Comparison of ENCODE assay signal across 8 cellular contexts in the genomic region with DNA sequence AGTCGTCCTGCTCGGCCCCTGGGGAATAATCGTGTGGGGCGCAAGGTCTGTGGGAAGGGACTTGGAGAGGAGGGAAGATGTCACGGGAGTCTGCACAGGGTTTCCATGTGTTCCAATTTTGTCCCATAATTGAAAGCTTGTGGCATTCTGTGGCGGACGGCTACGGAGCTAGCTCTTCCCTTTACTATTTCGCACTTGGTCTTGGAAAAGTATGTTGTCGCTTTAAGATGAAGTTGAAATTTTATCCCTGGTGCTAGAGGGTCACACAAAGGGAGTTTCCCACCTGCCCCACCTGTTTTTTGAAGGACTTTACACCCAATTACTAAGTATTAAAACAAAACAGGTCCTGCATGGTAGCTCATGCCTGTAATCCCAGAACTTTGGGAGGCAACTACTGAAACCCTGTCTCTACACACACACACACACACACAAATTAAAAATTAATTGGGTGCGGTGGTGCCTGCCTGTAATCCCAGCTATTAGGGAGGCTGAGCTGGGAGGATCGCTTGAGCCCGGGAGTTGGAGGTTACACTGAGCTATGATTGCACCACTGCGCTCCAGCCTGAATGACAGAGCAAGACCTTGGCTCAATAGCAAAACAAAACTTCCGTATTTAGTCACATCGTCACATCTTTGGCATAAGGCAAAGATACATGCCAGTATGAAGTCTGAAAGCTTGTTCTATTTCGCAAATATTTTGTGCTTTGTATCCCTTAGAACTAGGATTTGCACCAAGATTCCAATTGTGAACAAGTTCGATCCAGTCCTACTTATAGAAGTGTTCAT. TPM values are rescaled to one million over a fixed set of nuclear protein-coding genes. Genes with fewer than 3 reads are reported as not detected.
A peak's percentile ranks its signal among the peaks of the same experiment; 100 is the strongest.
DNase-seq lines count a peak whose midpoint lies in the region; ATAC-seq, FAIRE-seq and TF ChIP-seq lines count a peak whose summit lies in the region.

No MANE protein-coding gene starts in this region.

- WGBS in gastroesophageal sphincter (ENCODE audit: low coverage in 1 of 2), 2 donors = 21 to 31% methylated on average over 10 to 11 of the region's 18 CpGs
- 9 to 10% methylated on average over 18 of the region's 18 CpGs for WGBS in pancreas, 2 donors

- intact Hi-C loops in pancreas (cut with DNase I) = no loop called here

- peak overlapping the region; percentile 99 for H3K27ac Mint-ChIP-seq in activated CD4-positive, alpha-beta memory T cell treated with anti-CD3 and anti-CD28 coated beads, Interleukin-2, amount 10 ng/mL, durations not matched to agents 7 days and 5 days

- no peaks in the 10 kb centered on the region for H3K27me3 Mint-ChIP-seq in activated CD4-positive, alpha-beta memory T cell treated with anti-CD3 and anti-CD28 coated beads, Interleukin-2, amount 10 ng/mL, durations not matched to agents 7 days and 5 days

- TF ChIP-seq CTCF in gastroesophageal sphincter (IDR thresholded peaks at IDR 0.05) (no peak), pancreas (IDR thresholded peaks at IDR 0.05) (no peak)

- CTCF ChIA-PET in activated CD4-positive, alpha-beta memory T cell treated with anti-CD3 and anti-CD28 coated beads, Interleukin-2, amount 10 ng/mL, durations not matched to agents 7 days and 5 days (lab: Charles Lee) = interaction anchor here (1.1 to 6.7 kb wide), 8 partner anchors 9 to 296 kb away, joined by 4 to 58 read pairs (median 8); a partner anchor contains a TSS

- DNase-seq in AML-193 (lab: John Stamatoyannopoulos, UW) (peak; percentile 84 to 89), pancreas (peak in 4 of 6 donors; percentile 35 to 60 (median 41)), GOT3 (lab: John Stamatoyannopoulos, UW) (no peak), SK-N-DZ (ENCODE audit: low spot score) (no peak)
- no peak for DNase-seq in activated CD4-positive, alpha-beta memory T cell treated with anti-CD3 and anti-CD28 coated beads, Interleukin-2, amount 10 ng/mL, durations not matched to agents 7 days and 5 days
- DNase-seq in stimulated activated CD4-positive, alpha-beta T cell treated with anti-CD3 and anti-CD28 coated beads, Interleukin-4, amount 100 ng/mL, for 1 hour = no peak

- H3K27ac ChIP-seq in HUES6 (ENCODE audit: low read depth, low read length) (peak overlapping the region; percentile 63), gastroesophageal sphincter (peak overlapping the region; percentile 90 to 100 (median 100)), pancreas (peak overlapping the region; percentile 81 to 100 (median 100))

- peaks cover 51% of the 10 kb centered on the region for H3K36me3 ChIP-seq in HUES6 (ENCODE audit: control insufficient read depth, insufficient read depth, low read length)
- H3K36me3 ChIP-seq in gastroesophageal sphincter = peaks cover 4 to 61% of the 10 kb centered on the region in 2 donors
- peaks cover 6 to 31% (median 12%) of the 10 kb centered on the region in 3 donors for H3K36me3 ChIP-seq in pancreas

- H3K9me3 ChIP-seq in HUES6 (ENCODE audit: control insufficient read depth, insufficient read depth, low read depth, low read length) (no peaks in the 10 kb centered on the region), gastroesophageal sphincter (no peaks in the 10 kb centered on the region), pancreas (no peaks in the 10 kb centered on the region)

- H3K4me1 ChIP-seq in HUES6 (ENCODE audit: control insufficient read depth, insufficient read depth, low read length) (peaks cover 8% of the 10 kb centered on the region; the same call in 1 of the 2 replicates), gastroesophageal sphincter (peaks cover 10 to 48% (median 29%) of the 10 kb centered on the region in 3 donors), pancreas (peaks cover 22 to 30% (median 24%) of the 10 kb centered on the region in 3 donors)

- no peaks in the 10 kb centered on the region for H3K9me3 Mint-ChIP-seq in activated CD4-positive, alpha-beta memory T cell treated with anti-CD3 and anti-CD28 coated beads, Interleukin-2, amount 10 ng/mL, durations not matched to agents 7 days and 5 days

- peak overlapping the region; percentile 82 for H3K9ac ChIP-seq in HUES6 (ENCODE audit: low read length)

- H3K4me3 ChIP-seq in HUES6 (ENCODE audit: low read depth, low read length) = peak overlapping the region; percentile 88
- peak overlapping the region; percentile 70 to 87 for H3K4me3 ChIP-seq in gastroesophageal sphincter
- peak overlapping the region; percentile 33 to 99 (median 59) for H3K4me3 ChIP-seq in pancreas

- ATAC-seq in gastroesophageal sphincter = no peak
- ATAC-seq in pancreas = peak; percentile 2 to 24 (median 6)

- TF ChIP-seq EP300 in gastroesophageal sphincter (IDR thresholded peaks at IDR 0.05) = no peak

- H3K4me1 Mint-ChIP-seq in activated CD4-positive, alpha-beta memory T cell treated with anti-CD3 and anti-CD28 coated beads, Interleukin-2, amount 10 ng/mL, durations not matched to agents 7 days and 5 days = peaks cover 42% of the 10 kb centered on the region

- H3K36me3 Mint-ChIP-seq in activated CD4-positive, alpha-beta memory T cell treated with anti-CD3 and anti-CD28 coated beads, Interleukin-2, amount 10 ng/mL, durations not matched to agents 7 days and 5 days (ENCODE audit: low read depth) = peaks cover 54% of the 10 kb centered on the region

- peak overlapping the region; percentile 90 for H3K4me3 Mint-ChIP-seq in activated CD4-positive, alpha-beta memory T cell treated with anti-CD3 and anti-CD28 coated beads, Interleukin-2, amount 10 ng/mL, durations not matched to agents 7 days and 5 days

- FAIRE-seq in pancreas (lab: Jason Lieb, UNC) = no peak

- H3K27me3 ChIP-seq in HUES6 (ENCODE audit: control insufficient read depth, insufficient read depth, low read length) (no peaks in the 10 kb centered on the region), gastroesophageal sphincter (no peaks in the 10 kb centered on the region), pancreas (no peaks in the 10 kb centered on the region)

- peak in 1 of 2 donors; percentile 10 for TF ChIP-seq POLR2A in gastroesophageal sphincter (IDR thresholded peaks at IDR 0.05)

- POLR2A ChIA-PET in activated CD4-positive, alpha-beta memory T cell treated with anti-CD3 and anti-CD28 coated beads, Interleukin-2, amount 10 ng/mL, durations not matched to agents 7 days and 5 days (lab: Charles Lee) = interaction anchor here (1.1 to 6.0 kb wide), 16 partner anchors 8 to 836 kb away, joined by 3 to 81 read pairs (median 6); a partner anchor contains a TSS

RNA-seq across cellular contexts. Expression of a gene that starts 1.0 kb away (rescaled TPM):
- total RNA-seq in activated CD4-positive, alpha-beta memory T cell treated with anti-CD3 and anti-CD28 coated beads, Interleukin-2, amount 10 ng/mL, durations not matched to agents 7 days and 5 days = 1,000 to 10,000 TPM; 4,462 to 4,505 TPM
- 1,000 to 10,000 TPM; 1,925 to 3,753 (median 2,929) TPM for total RNA-seq in gastroesophageal sphincter
- 1,000 to 10,000 TPM; 2,995 to 3,873 (median 3,563) TPM for total RNA-seq in pancreas
- 1,000 to 10,000 TPM; 3,587 to 4,358 TPM for polyA plus RNA-seq in pancreas
- 2,440 and 2,961 TPM in 2 replicates for polyA plus RNA-seq in SK-N-DZ (2014; cell fraction: cytosol; rRNA removed)
- 1,300 and 1,726 TPM in 2 replicates for polyA plus RNA-seq in SK-N-DZ (2014; cell fraction: nucleus; rRNA removed)

Comparison
In these comparisons a context has a peak if more than half of its experiments do, and no peak if none do; other contexts are left out.
1. DNase-seq: peak in AML-193 (2 of 2) and pancreas (4 of 6); none in activated CD4-positive, alpha-beta memory T cell treated with anti-CD3 and anti-CD28 coated beads, Interleukin-2, amount 10 ng/mL, durations not matched to agents 7 days and 5 days (single experiment), stimulated activated CD4-positive, alpha-beta T cell treated with anti-CD3 and anti-CD28 coated beads, Interleukin-4, amount 100 ng/mL, for 1 hour (single experiment), GOT3 (single experiment) and SK-N-DZ (single experiment).
2. Peak in every context shown above with its lines, with median percentiles within 50 percentile points of each other: H3K27ac ChIP-seq and H3K4me3 ChIP-seq.